2 cellular contexts compared by ENCODE assay signal in the genomic region with DNA sequence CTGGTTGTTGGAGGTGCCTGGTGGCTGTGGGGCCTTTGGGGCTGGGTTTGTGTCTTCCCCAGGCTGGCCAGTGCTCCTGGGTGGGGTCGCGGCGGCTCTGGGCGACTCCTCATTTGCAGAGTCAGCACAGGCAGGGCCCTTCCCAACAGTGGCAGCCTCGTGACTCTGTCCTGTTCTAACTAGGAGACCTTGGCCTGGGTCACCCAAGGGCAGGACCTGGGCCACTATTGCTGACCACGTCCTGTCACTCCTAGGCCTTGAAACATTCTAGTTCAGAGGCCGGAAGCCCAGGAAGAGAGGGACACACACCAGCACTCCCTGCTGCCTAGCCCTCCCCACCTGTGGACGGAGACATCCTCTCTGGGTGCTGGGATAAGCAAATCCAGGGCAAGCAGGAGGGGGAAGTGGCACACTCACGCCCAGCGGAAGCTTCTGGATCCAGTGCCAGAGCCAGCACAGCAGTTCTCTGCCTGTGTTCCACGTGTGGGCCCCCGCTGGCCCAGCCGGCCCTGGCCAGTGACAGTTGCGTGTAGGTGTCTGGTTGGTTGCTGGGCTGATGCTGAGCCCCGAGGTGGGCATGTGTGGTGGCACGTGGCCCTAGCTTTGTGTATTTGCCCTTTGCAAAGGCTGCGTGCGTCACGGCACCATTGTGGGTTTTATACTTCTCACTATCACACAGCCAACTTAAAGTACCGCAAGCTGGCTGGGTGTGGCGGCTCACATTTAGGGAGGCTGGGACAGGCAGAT.
TF ChIP-seq lines count a peak whose summit lies in the region.

No MANE protein-coding gene starts in this region.

TF ChIP-seq in H1, 55 proteins besides CTCF, POLR2A, EP300 and RAD21:
- TF ChIP-seq GABPA (IDR thresholded peaks at IDR 0.05; ENCODE audit: borderline replicate concordance, insufficient read depth, low read length) (no peak), RFX5 (IDR thresholded peaks at IDR 0.05; ENCODE audit: borderline replicate concordance, low read depth, low read length) (no peak), POLR2AphosphoS5 (IDR thresholded peaks at IDR 0.05; ENCODE audit: low read depth, low read length) (no peak), HDAC6 (IDR thresholded peaks at IDR 0.05; ENCODE audit: low read depth, low read length) (no peak), POU5F1 (IDR thresholded peaks at IDR 0.05; ENCODE audit: low read depth, low read length) (no peak), CTBP2 (IDR thresholded peaks at IDR 0.05; ENCODE audit: borderline replicate concordance, insufficient read depth, insufficient read length, low read length) (no peak), SIRT6 (IDR thresholded peaks at IDR 0.05; ENCODE audit: low read length) (no peak), NRF1 (IDR thresholded peaks at IDR 0.05; ENCODE audit: low read depth, low read length) (no peak), CHD2 (IDR thresholded peaks at IDR 0.05; ENCODE audit: low read length) (no peak), SP2 (IDR thresholded peaks at IDR 0.05; ENCODE audit: low read length) (no peak), TEAD4 (IDR thresholded peaks at IDR 0.05; ENCODE audit: low read depth, low read length) (no peak), GTF2F1 (IDR thresholded peaks at IDR 0.05; ENCODE audit: borderline replicate concordance, low read depth, low read length) (no peak), ASH2L (IDR thresholded peaks at IDR 0.05; ENCODE audit: low read length) (no peak)
- TF ChIP-seq, protein P1, sequence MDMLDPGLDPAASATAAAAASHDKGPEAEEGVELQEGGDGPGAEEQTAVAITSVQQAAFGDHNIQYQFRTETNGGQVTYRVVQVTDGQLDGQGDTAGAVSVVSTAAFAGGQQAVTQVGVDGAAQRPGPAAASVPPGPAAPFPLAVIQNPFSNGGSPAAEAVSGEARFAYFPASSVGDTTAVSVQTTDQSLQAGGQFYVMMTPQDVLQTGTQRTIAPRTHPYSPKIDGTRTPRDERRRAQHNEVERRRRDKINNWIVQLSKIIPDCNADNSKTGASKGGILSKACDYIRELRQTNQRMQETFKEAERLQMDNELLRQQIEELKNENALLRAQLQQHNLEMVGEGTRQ (IDR thresholded peaks at IDR 0.05; ENCODE audit: low read length) = no peak

TF ChIP-seq in liver, 16 proteins besides CTCF, POLR2A, EP300 and RAD21:
- TF ChIP-seq, protein P2, sequence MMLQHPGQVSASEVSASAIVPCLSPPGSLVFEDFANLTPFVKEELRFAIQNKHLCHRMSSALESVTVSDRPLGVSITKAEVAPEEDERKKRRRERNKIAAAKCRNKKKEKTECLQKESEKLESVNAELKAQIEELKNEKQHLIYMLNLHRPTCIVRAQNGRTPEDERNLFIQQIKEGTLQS (IDR thresholded peaks at IDR 0.05) = peak; percentile 50
- TF ChIP-seq FOXA1 (IDR thresholded peaks at IDR 0.05) (no peak), GABPA (IDR thresholded peaks at IDR 0.05 in 1 of 2, conservative IDR thresholded peaks at IDR 0.05 in 1 of 2) (peak; percentile 64 to 81), SP1 (IDR thresholded peaks at IDR 0.05) (peak; percentile 96), FOXA2 (IDR thresholded peaks at IDR 0.05) (peak; percentile 68), TAF1 (conservative IDR thresholded peaks at IDR 0.05) (peak; percentile 54), NR2F2 (IDR thresholded peaks at IDR 0.05) (peak; percentile 95), HNF4G (IDR thresholded peaks at IDR 0.05) (peak; percentile 39), RXRA (IDR thresholded peaks at IDR 0.05) (peak; percentile 94 to 98), JUND (IDR thresholded peaks at IDR 0.05) (peak in 1 of 2 donors; percentile 56), MAX (IDR thresholded peaks at IDR 0.05) (peak; percentile 98), HNF4A (conservative IDR thresholded peaks at IDR 0.05) (peak; percentile 69 to 76), YY1 (IDR thresholded peaks at IDR 0.05) (peak; percentile 71), ZBTB33 (IDR thresholded peaks at IDR 0.05) (peak; percentile 86), EGR1 (IDR thresholded peaks at IDR 0.05; ENCODE audit: low read depth in 2 of 2) (peak in 1 of 2 donors; percentile 66)
- TF ChIP-seq, protein P3, sequence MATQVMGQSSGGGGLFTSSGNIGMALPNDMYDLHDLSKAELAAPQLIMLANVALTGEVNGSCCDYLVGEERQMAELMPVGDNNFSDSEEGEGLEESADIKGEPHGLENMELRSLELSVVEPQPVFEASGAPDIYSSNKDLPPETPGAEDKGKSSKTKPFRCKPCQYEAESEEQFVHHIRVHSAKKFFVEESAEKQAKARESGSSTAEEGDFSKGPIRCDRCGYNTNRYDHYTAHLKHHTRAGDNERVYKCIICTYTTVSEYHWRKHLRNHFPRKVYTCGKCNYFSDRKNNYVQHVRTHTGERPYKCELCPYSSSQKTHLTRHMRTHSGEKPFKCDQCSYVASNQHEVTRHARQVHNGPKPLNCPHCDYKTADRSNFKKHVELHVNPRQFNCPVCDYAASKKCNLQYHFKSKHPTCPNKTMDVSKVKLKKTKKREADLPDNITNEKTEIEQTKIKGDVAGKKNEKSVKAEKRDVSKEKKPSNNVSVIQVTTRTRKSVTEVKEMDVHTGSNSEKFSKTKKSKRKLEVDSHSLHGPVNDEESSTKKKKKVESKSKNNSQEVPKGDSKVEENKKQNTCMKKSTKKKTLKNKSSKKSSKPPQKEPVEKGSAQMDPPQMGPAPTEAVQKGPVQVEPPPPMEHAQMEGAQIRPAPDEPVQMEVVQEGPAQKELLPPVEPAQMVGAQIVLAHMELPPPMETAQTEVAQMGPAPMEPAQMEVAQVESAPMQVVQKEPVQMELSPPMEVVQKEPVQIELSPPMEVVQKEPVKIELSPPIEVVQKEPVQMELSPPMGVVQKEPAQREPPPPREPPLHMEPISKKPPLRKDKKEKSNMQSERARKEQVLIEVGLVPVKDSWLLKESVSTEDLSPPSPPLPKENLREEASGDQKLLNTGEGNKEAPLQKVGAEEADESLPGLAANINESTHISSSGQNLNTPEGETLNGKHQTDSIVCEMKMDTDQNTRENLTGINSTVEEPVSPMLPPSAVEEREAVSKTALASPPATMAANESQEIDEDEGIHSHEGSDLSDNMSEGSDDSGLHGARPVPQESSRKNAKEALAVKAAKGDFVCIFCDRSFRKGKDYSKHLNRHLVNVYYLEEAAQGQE (IDR thresholded peaks at IDR 0.05) = peak; percentile 55
